In genomic region chr18:75248426-75249191, GRCh38 we compare ENCODE assay signal across 10 cellular contexts. TPM values are rescaled to one million over a fixed set of nuclear protein-coding genes. Genes with fewer than 3 reads are reported as not detected.
DNase-seq lines count a peak whose midpoint lies in the region; ATAC-seq and TF ChIP-seq lines count a peak whose summit lies in the region.
"Had no signal": no experiment of that assay in that cellular context is flagged by ENCODE, and none has a peak within 500 bp of the region (broad histone marks: within the 10 kb centered on the region; RNA-seq: fewer than 3 reads in every experiment).

No MANE protein-coding gene starts in this region.

- TF ChIP-seq CTCF in HFFc6 (IDR thresholded peaks at IDR 0.05) (no peak), RWPE1 (conservative IDR thresholded peaks at IDR 0.05; ENCODE audit: low read depth) (no peak), fibroblast of the aortic adventitia (IDR thresholded peaks at IDR 0.05; ENCODE audit: insufficient read depth, low read length) (no peak)

- no peaks in the 10 kb centered on the region for H3K9me3 ChIP-seq in skeletal muscle satellite cell (replicated peaks; ENCODE audit: low read length)

- peak overlapping the region; percentile 18; the same call in 1 of the 2 replicates for H3K27ac ChIP-seq in RWPE1

- no peaks in the 10 kb centered on the region for H3K9me3 Mint-ChIP-seq in HFFc6

- H3K4me3 Mint-ChIP-seq in HFFc6: peak overlapping the region; percentile 92

- H3K4me2 ChIP-seq in skeletal muscle satellite cell (ENCODE audit: low read length): peak overlapping the region; percentile 81

- H3K4me1 ChIP-seq in skeletal muscle satellite cell (ENCODE audit: control insufficient read depth, insufficient read depth, low read length): peaks cover 39% of the 10 kb centered on the region

- POLR2A ChIA-PET in RWPE1 (lab: Yijun Ruan, JAX; ENCODE audit: low non-redundant PET): no interaction called here

- CTCF ChIA-PET in RWPE1 (lab: Yijun Ruan, JAX): no interaction called here

- H3K27ac Mint-ChIP-seq in HFFc6: peak overlapping the region; percentile 94

- peaks cover 82% of the 10 kb centered on the region for H3K4me1 Mint-ChIP-seq in HFFc6 (ENCODE audit: low read depth)

- DNase-seq in HFFc6 (no peak), RWPE1 (ENCODE audit: low spot score) (no peak), fibroblast of the aortic adventitia (ENCODE audit: low read depth) (no peak), globus pallidus (ENCODE audit: low spot score) (no peak)
- no peak for DNase-seq in effector CD8-positive, alpha-beta T cell (lab: John Stamatoyannopoulos, UW)
- DNase-seq: activated effector memory CD4-positive, alpha-beta T cell treated with Interleukin-2 at 50 U/mL for 16 hours; stimulated activated CD4-positive, alpha-beta T cell treated with anti-CD3 and anti-CD28 coated beads, Interleukin-2, amount 100 ng/mL, for 48 hours had no signal

- no peaks in the 10 kb centered on the region for H3K36me3 Mint-ChIP-seq in HFFc6 (ENCODE audit: low read depth)

- peak overlapping the region; percentile 79 for H3K9ac ChIP-seq in skeletal muscle satellite cell (ENCODE audit: low read depth, low read length)

- H3K4me3 ChIP-seq in fibroblast of the aortic adventitia (ENCODE audit: low read depth, low read length): peak overlapping the region; percentile 64
- peak overlapping the region; percentile 59 for H3K4me3 ChIP-seq in skeletal muscle satellite cell (ENCODE audit: low read length)

- no peaks in the 10 kb centered on the region for H3K36me3 ChIP-seq in skeletal muscle satellite cell (ENCODE audit: insufficient read depth, low read length)

- H3K27me3 ChIP-seq in skeletal muscle satellite cell (ENCODE audit: control insufficient read depth, insufficient read depth, low read length): no peaks in the 10 kb centered on the region

- ATAC-seq in GM21390 (IDR thresholded peaks at IDR 0.05; ENCODE audit: unreplicated experiment) (no peak), HG03108 (IDR thresholded peaks at IDR 0.05; ENCODE audit: unreplicated experiment) (no peak)

- H3K27me3 Mint-ChIP-seq in HFFc6 (ENCODE audit: insufficient read depth): peaks cover 1% of the 10 kb centered on the region

RNA-seq across cellular contexts. Expression of gene TSHZ1, which starts 38.0 kb away (rescaled TPM):
- total RNA-seq in HFFc6 (2021; fragmentation: NEBNext Ultra II Directional; extraction: Animal tissue kit (Norgen Biotek cat#: 25700)): 10 to 100 TPM; 18.6 to 25.0 (median 23.3) TPM
- 5.2 and 7.9 TPM in 2 replicates for total RNA-seq in fibroblast of the aortic adventitia (ENCODE audit: low replicate concordance)
- total RNA-seq in skeletal muscle satellite cell (2012; rRNA removed): 4.6 and 6.1 TPM in 2 replicates

RNA-seq across cellular contexts. Expression of gene PTGR3, which starts 39.7 kb away (rescaled TPM):
- 10 to 100 TPM; 37.9 to 47.5 (median 41.8) TPM for total RNA-seq in HFFc6 (2021; fragmentation: NEBNext Ultra II Directional; extraction: Animal tissue kit (Norgen Biotek cat#: 25700))
- total RNA-seq in fibroblast of the aortic adventitia (ENCODE audit: low replicate concordance): 14.2 and 43.3 TPM in 2 replicates
- total RNA-seq in skeletal muscle satellite cell (2012; rRNA removed): 9.9 and 12.7 TPM in 2 replicates
